Comparison of ENCODE assay signal across 11 cellular contexts in the genomic region with DNA sequence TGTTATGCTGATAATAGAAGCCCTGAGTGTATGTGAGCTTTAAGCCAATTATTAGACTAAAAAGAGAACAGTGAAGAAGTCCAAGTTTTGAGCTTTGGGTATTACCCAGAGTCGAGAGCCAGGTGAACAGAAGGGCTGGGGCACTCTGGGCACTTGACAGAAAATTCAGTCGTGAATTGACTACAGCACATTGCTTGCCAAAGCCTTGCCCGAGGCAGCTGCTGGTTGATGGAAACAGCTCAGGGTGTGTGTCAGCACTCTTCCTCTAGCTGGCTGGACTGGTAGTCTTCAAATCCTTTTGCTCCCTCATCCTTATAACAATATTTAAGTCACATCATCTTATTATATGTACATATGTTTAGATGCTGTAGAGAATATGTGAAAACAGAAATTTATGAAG. TPM values are rescaled to one million over a fixed set of nuclear protein-coding genes. Genes with fewer than 3 reads are reported as not detected.
DNase-seq lines count a peak whose midpoint lies in the region; ATAC-seq and TF ChIP-seq lines count a peak whose summit lies in the region.
"Had no signal": no experiment of that assay in that cellular context is flagged by ENCODE, and none has a peak within 500 bp of the region (broad histone marks: within the 10 kb centered on the region; RNA-seq: fewer than 3 reads in every experiment).

No MANE protein-coding gene starts in this region.

- in situ Hi-C loops in IMR-90 (cut with MboI; ENCODE audit: low sequenced_read_pairs) (loop anchor here (25.0 kb wide), 1 partner anchor 1123 kb away; no protein-coding TSS in a partner anchor), GM13976 (cut with MboI; ENCODE audit: low sequenced_read_pairs, unreplicated experiment) (no loop called here)

- H3K18ac ChIP-seq in IMR-90 (ENCODE audit: low read depth, low read length), result no peak overlapping the region

- H3K9me3 ChIP-seq in IMR-90 (ENCODE audit: control insufficient read depth, insufficient read depth, low read length), result no peaks in the 10 kb centered on the region
- H3K9me3 ChIP-seq: adrenal gland had no signal

- H3K4ac ChIP-seq in IMR-90 (ENCODE audit: low read depth, low read length), result 0 out of 2 replicates have a peak overlapping the region, but pooled peaks have one; percentile 12

- H3K36me3 ChIP-seq in IMR-90 (ENCODE audit: control insufficient read depth, insufficient read depth, low read length), result no peaks in the 10 kb centered on the region
- H3K36me3 ChIP-seq: adrenal gland had no signal

- peak overlapping the region; percentile 23; the same call in 1 of the 2 replicates for H2AK5ac ChIP-seq in IMR-90 (ENCODE audit: low read depth, low read length)

- 63% methylated on average over 2 of the region's 3 CpGs; no CpG with 5 or more reads in 1 of the 2 experiments for whole genome bisulfite sequencing in IMR-90 (ENCODE audit: extremely low coverage in 2 of 2, insufficient read length in 1 of 2), 2 experiments

- no peak overlapping the region for H4K5ac ChIP-seq in IMR-90 (ENCODE audit: low read depth, low read length)

- POLR2A ChIA-PET in IMR-90 (lab: Charles Lee; ENCODE audit: unreplicated experiment), result no interaction called here

- no peak overlapping the region for H3K27ac ChIP-seq in IMR-90 (ENCODE audit: insufficient read depth, low read length)
- H3K27ac ChIP-seq: adrenal gland had no signal

- H4K20me1 ChIP-seq in IMR-90 (ENCODE audit: insufficient read depth, low read length), result no peaks in the 10 kb centered on the region

- no TSS peak for BruUV-seq in IMR-90 (replicated peaks; lab: Mats Ljungman, UMichigan)

- H2BK5ac ChIP-seq in IMR-90 (ENCODE audit: low read depth, low read length, poor library complexity, severe bottlenecking), result no peak overlapping the region

- peak overlapping the region; percentile 59; the same call in 1 of the 2 replicates for H2BK120ac ChIP-seq in IMR-90 (ENCODE audit: low read depth, low read length)

- H4K8ac ChIP-seq in IMR-90 (ENCODE audit: low read depth in 2 of 2, low read length in 2 of 2), result peak overlapping the region in 1 of 2 experiments; percentile 63; a peak in 2 of 4 replicates

- ATAC-seq in IMR-90 (ENCODE audit: low read depth) (peak; percentile 47), HG02884 (IDR thresholded peaks at IDR 0.05; ENCODE audit: unreplicated experiment) (no peak)
- ATAC-seq: K562 had no signal

- TF ChIP-seq CTCF in IMR-90 (conservative IDR thresholded peaks at IDR 0.05; ENCODE audit: low read depth, low read length), result no peak
- TF ChIP-seq CTCF in GM13976 (IDR thresholded peaks at IDR 0.05; ENCODE audit: borderline replicate concordance, control extremely low read depth, extremely low read depth, insufficient read depth, missing control alignments), result no peak

- H2BK15ac ChIP-seq in IMR-90 (ENCODE audit: low read depth, low read length), result 0 out of 3 replicates have a peak overlapping the region, but pooled peaks have one; percentile 6

- H3K9me1 ChIP-seq in IMR-90 (ENCODE audit: insufficient read depth, low read length), result 0 out of 2 replicates have a peak, but pooled peaks cover 2% of the 10 kb centered on the region

- peaks cover 0 to 4% of the 10 kb centered on the region in 2 experiments; a peak in 1 of 4 replicates for H3K79me1 ChIP-seq in IMR-90 (ENCODE audit: low read depth in 1 of 2, low read length in 2 of 2)

- H3K23ac ChIP-seq in IMR-90 (ENCODE audit: low read depth, low read length), result no peak overlapping the region

- H2AK9ac ChIP-seq in IMR-90 (replicated peaks; ENCODE audit: low read depth, low read length, poor library complexity), result no peak overlapping the region

- TF ChIP-seq RAD21 in IMR-90 (IDR thresholded peaks at IDR 0.05; ENCODE audit: low read length), result no peak

- H3K56ac ChIP-seq in IMR-90 (ENCODE audit: extremely low read depth, insufficient read depth, low read length), result no peak overlapping the region

- H3K4me1 ChIP-seq in IMR-90 (ENCODE audit: control insufficient read depth, insufficient read depth, low read length), result peaks cover 3% of the 10 kb centered on the region

- dilution Hi-C loops in IMR-90 (cut with HindIII; ENCODE audit: low sequenced_read_pairs, unreplicated experiment), result no loop called here

- no peak overlapping the region for H4K91ac ChIP-seq in IMR-90 (ENCODE audit: insufficient read depth, low read depth, low read length)

- intact Hi-C loops in IMR-90 (cut with micrococcal nuclease), result no loop called here

- CTCF ChIA-PET in IMR-90 (lab: Yijun Ruan, JAX), result interaction anchor here (0.6 kb wide), 1 partner anchor 774 kb away, joined by 3 read pairs; no protein-coding TSS in a partner anchor

- H3K27me3 ChIP-seq in IMR-90 (ENCODE audit: control insufficient read depth, insufficient read depth, low read length), result no peaks in the 10 kb centered on the region
- H3K27me3 ChIP-seq: adrenal gland had no signal

- no peak overlapping the region for H3K4me3 ChIP-seq in IMR-90 (ENCODE audit: insufficient read depth, low read depth, low read length)
- H3K4me3 ChIP-seq: adrenal gland, K562 had no signal

- H3K4me2 ChIP-seq in IMR-90 (ENCODE audit: low read depth, low read length), result no peak overlapping the region; the same call in 1 of the 2 replicates

- H2AFZ ChIP-seq in IMR-90 (replicated peaks; ENCODE audit: low read length, poor library complexity), result peak overlapping the region; percentile 83

- H2BK20ac ChIP-seq in IMR-90 (ENCODE audit: low read depth, low read length), result peak overlapping the region; percentile 9; the same call in 1 of the 2 replicates

- DNase-seq in DMS53 treated with DMSO at 0.1 percent for 48 hours (lab: John Stamatoyannopoulos, UW; ENCODE audit: unreplicated experiment) (peak; percentile 90), IMR-90 (peak; percentile 49), SHP77 treated with DMSO at 0.1 percent for 48 hours (lab: John Stamatoyannopoulos, UW) (peak; percentile 82), globus pallidus (ENCODE audit: low spot score) (peak; percentile 41), AG08395 (ENCODE audit: low spot score) (no peak), GM13976 (ENCODE audit: low spot score) (no peak), kidney tubule cell (ENCODE audit: low spot score) (no peak)
- DNase-seq: adrenal gland, endodermal cell had no signal

- H3K14ac ChIP-seq in IMR-90 (replicated peaks; ENCODE audit: low read depth, low read length), result no peak overlapping the region

- H3K9ac ChIP-seq in IMR-90 (ENCODE audit: low read depth, low read length), result no peak overlapping the region

- TF ChIP-seq POLR2A in IMR-90 (IDR thresholded peaks at IDR 0.05; ENCODE audit: low read depth, low read length), result no peak

TF ChIP-seq in IMR-90, 13 proteins besides CTCF, POLR2A, EP300 and RAD21:
- TF ChIP-seq MXI1 (IDR thresholded peaks at IDR 0.05; ENCODE audit: borderline replicate concordance, low read depth, low read length), result no peak
- TF ChIP-seq, protein P1, sequence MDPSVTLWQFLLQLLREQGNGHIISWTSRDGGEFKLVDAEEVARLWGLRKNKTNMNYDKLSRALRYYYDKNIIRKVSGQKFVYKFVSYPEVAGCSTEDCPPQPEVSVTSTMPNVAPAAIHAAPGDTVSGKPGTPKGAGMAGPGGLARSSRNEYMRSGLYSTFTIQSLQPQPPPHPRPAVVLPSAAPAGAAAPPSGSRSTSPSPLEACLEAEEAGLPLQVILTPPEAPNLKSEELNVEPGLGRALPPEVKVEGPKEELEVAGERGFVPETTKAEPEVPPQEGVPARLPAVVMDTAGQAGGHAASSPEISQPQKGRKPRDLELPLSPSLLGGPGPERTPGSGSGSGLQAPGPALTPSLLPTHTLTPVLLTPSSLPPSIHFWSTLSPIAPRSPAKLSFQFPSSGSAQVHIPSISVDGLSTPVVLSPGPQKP (IDR thresholded peaks at IDR 0.05; ENCODE audit: borderline replicate concordance, low read depth, low read length), result no peak
- TF ChIP-seq RFX5 (IDR thresholded peaks at IDR 0.05; ENCODE audit: low read depth, low read length), result no peak
- TF ChIP-seq FOS (IDR thresholded peaks at IDR 0.05; ENCODE audit: low read depth, low read length), result no peak
- TF ChIP-seq BHLHE40 (IDR thresholded peaks at IDR 0.05; ENCODE audit: low read depth, low read length), result no peak

RNA-seq across cellular contexts. Expression of gene PDE4B, which starts 21.3 kb away (rescaled TPM):
- total RNA-seq in IMR-90 (2012; rRNA removed), result 15.6 and 21.3 TPM in 2 replicates
- polyA plus RNA-seq in IMR-90 (2012; rRNA removed), result 5.2 and 5.8 TPM in 2 replicates
- polyA plus RNA-seq in IMR-90 (2012; cell fraction: cytosol; rRNA removed), result 1.9 and 2.1 TPM in 2 replicates
- polyA plus RNA-seq in IMR-90 (2012; cell fraction: nucleus; rRNA removed; ENCODE audit: low replicate concordance), result 5.4 and 25.3 TPM in 2 replicates
- polyA plus RNA-seq: K562 had no signal

Comparison
In these comparisons a context has a peak if more than half of its experiments do, and no peak if none do; other contexts are left out.
1. DNase-seq: peak in DMS53 treated with DMSO at 0.1 percent for 48 hours (single experiment), IMR-90 (single experiment), SHP77 treated with DMSO at 0.1 percent for 48 hours (single experiment) and globus pallidus (single experiment); none in AG08395 (single experiment), GM13976 (single experiment) and kidney tubule cell (single experiment).